ENCODE assay signal across 16 cellular contexts in genomic region chr10:98457762-98458161, GRCh38.
"Had no signal": no experiment of that assay in that cellular context is flagged by ENCODE, and none has a peak within 500 bp of the region (broad histone marks: within the 10 kb centered on the region; RNA-seq: fewer than 3 reads in every experiment).

No MANE protein-coding gene starts in this region.

- ATAC-seq: effector memory CD8-positive, alpha-beta T cell; foreskin keratinocyte; sciatic nerve; stimulated activated memory B cell treated with anti-CD40 and anti-IgM and Interleukin-4, amounts not matched to agents 10 μg/mL and 1 μg/mL and 100 μg/mL, for 72 hours; upper lobe of right lung had no signal

- H3K27me3 ChIP-seq: tibial artery, upper lobe of right lung had no signal

- H3K9me3 ChIP-seq: esophagus squamous epithelium, neutrophil, spleen, tibial artery, upper lobe of right lung had no signal

- H3K4me3 ChIP-seq: esophagus squamous epithelium, spleen, tibial artery, upper lobe of right lung had no signal

- H3K27ac ChIP-seq: epithelial cell of prostate, esophagus squamous epithelium, foreskin keratinocyte, neutrophil, spleen, tibial artery, upper lobe of right lung had no signal

- H3K36me3 ChIP-seq: esophagus squamous epithelium, neutrophil, spleen, tibial artery, upper lobe of right lung had no signal

- FAIRE-seq: islet of Langerhans had no signal

- H3K4me1 ChIP-seq: spleen had no signal

- DNase-seq: effector memory CD8-positive, alpha-beta T cell; esophagus squamous epithelium; foreskin keratinocyte; kidney glomerular epithelial cell; posterior cingulate gyrus; spleen; stimulated activated CD4-positive, alpha-beta T cell treated with anti-CD3 and anti-CD28 coated beads, Interleukin-15, amount 100 ng/mL, for 24 hours; stimulated activated CD4-positive, alpha-beta T cell treated with anti-CD3 and anti-CD28 coated beads, Interleukin-1b, Interleukin-23, amount 100 ng/mL, for 48 hours; stimulated activated CD4-positive, alpha-beta T cell treated with anti-CD3 and anti-CD28 coated beads, Interleukin-4, amount 100 ng/mL, for 24 hours; tibial artery; upper lobe of right lung had no signal
